8 cellular contexts compared by ENCODE assay signal in the genomic region with DNA sequence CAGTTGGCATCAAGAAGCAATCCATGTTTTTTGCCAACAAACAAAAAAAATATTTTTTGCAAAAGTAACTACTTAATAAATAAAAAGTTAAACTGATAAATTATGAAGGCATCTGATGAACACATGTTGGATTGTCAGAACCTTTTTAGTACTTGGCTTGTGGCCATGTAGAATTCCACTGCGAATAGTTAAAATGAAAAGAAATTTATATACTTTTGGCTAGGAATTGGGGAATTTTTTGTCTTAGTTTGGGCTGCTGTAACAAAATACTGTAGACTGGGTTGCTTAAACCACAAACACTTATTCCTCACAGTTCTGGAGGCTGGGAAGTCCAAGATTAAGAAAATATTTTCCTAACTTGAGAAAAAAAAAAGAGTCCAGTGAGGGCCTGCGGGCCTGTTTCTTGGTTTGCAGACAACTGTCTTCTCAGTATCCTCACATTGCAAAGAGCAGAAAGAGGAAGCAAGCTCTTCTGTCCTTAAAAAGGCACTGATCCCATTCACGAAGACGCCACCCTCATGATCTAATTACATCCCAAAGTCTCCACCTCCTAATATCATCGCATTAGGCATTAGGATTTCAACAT.
"Had no signal": no experiment of that assay in that cellular context is flagged by ENCODE, and none has a peak within 500 bp of the region (broad histone marks: within the 10 kb centered on the region; RNA-seq: fewer than 3 reads in every experiment).

No MANE protein-coding gene starts in this region.

- H3K36me3 ChIP-seq: esophagus squamous epithelium, gastroesophageal sphincter, left lung, sigmoid colon had no signal

- H3K27ac ChIP-seq: esophagus squamous epithelium, gastroesophageal sphincter, left lung, sigmoid colon had no signal

- DNase-seq: activated CD4-positive, alpha-beta T cell treated with anti-CD3 and anti-CD28 coated beads for 1 hour; activated T-cell treated with anti-CD3 and anti-CD28 coated beads, Interleukin-2, amount 50 U/mL, for 72 hours; esophagus squamous epithelium; left lung; sigmoid colon; stimulated activated CD4-positive, alpha-beta T cell treated with anti-CD3 and anti-CD28 coated beads, Interleukin-12 subunit alpha, Interleukin-12 subunit beta, amount 100 ng/mL, for 4 hours; stimulated activated naive CD8-positive, alpha-beta T cell treated with anti-CD3 and anti-CD28 coated beads, Interleukin-15, amount 100 ng/mL, for 72 hours had no signal

- H3K4me3 ChIP-seq: esophagus squamous epithelium, gastroesophageal sphincter, left lung, sigmoid colon had no signal

- ATAC-seq: activated T-cell treated with anti-CD3 and anti-CD28 coated beads, Interleukin-2, amount 50 U/mL, for 72 hours; gastroesophageal sphincter; left lung; stimulated activated naive CD8-positive, alpha-beta T cell treated with anti-CD3 and anti-CD28 coated beads, Interleukin-15, amount 100 ng/mL, for 72 hours had no signal

- H3K9me3 ChIP-seq: esophagus squamous epithelium, gastroesophageal sphincter, left lung, sigmoid colon had no signal
